ENCODE assay signal across 13 cellular contexts in the genomic region with DNA sequence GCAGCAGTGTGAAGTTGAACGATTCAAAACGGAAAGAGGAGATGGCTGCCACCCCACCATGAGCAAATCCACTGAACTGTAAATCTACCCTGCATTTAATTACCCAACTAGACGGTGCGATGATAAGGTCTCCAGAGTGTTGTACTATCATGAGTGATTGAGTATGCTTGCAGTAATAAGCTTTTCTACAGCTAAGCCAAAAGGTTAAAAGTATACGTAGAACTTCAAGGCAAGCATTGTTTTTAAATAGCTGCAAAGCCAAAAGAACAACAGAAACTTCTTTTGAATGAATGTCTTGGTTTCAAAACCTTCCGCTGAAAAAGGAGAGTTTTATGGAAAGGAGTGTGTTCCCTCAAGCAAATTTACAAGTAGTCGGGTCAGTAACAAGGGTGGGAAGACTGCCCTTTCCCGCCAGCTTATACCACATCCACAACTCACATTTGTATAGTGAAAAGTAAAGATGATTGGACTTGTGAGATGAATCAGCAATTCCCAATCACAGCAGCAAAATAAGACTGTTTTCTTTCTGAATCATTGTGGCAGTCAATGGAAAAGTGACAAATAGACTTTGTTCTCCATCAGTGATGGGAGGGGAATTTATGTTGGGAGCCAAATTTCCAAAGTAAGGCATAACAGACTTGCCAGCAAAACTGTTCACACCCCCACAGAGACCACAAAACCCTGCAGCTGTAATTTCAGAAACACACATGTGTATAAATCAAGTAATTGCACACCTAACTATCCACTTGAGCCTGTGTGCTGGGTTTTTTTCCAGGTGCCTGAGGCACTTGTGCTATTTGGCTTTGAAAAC.
A peak's percentile ranks its signal among the peaks of the same experiment; 100 is the strongest.
DNase-seq lines count a peak whose midpoint lies in the region; ATAC-seq and TF ChIP-seq lines count a peak whose summit lies in the region.
"Had no signal": no experiment of that assay in that cellular context is flagged by ENCODE, and none has a peak within 500 bp of the region (broad histone marks: within the 10 kb centered on the region; RNA-seq: fewer than 3 reads in every experiment).

No MANE protein-coding gene starts in this region.

- no peaks in the 10 kb centered on the region for H3K36me3 ChIP-seq in mesodermal cell (ENCODE audit: control insufficient read depth, insufficient read depth, low read length)
- H3K36me3 ChIP-seq: esophagus squamous epithelium had no signal

- H3K4me1 ChIP-seq in mesodermal cell (ENCODE audit: control insufficient read depth, insufficient read depth, low read length, poor library complexity, severe bottlenecking), result no peaks in the 10 kb centered on the region

- H3K9me3 Mint-ChIP-seq in activated T-helper 1 cell treated with anti-CD3 and anti-CD28 coated beads, Interleukin-12 subunit alpha, Interleukin-12 subunit beta, Interleukin-2, Interleukin-4 antibody, amounts not matched to agents 30 ng/mL and 10 ng/mL and 1 ng/mL, durations not matched to agents 14 hours and 24 hours and 36 hours, result no peaks in the 10 kb centered on the region

- WGBS in mesodermal cell (ENCODE audit: insufficient coverage in 2 of 2), 2 experiments, result no CpG with 5 or more reads among the region's 8 CpGs

- H3K4me3 ChIP-seq in coronary artery (peak overlapping the region; percentile 14), mesodermal cell (ENCODE audit: extremely low read depth, insufficient read depth, low read length, poor library complexity, severe bottlenecking) (no peak overlapping the region)
- H3K4me3 ChIP-seq: esophagus squamous epithelium had no signal

- no peaks in the 10 kb centered on the region for H3K36me3 Mint-ChIP-seq in activated T-helper 1 cell treated with anti-CD3 and anti-CD28 coated beads, Interleukin-12 subunit alpha, Interleukin-12 subunit beta, Interleukin-2, Interleukin-4 antibody, amounts not matched to agents 30 ng/mL and 10 ng/mL and 1 ng/mL, durations not matched to agents 14 hours and 24 hours and 36 hours (ENCODE audit: low read depth)
- H3K36me3 Mint-ChIP-seq: CD8-positive, alpha-beta memory T cell had no signal

- intact Hi-C loops in activated T-helper 1 cell treated with anti-CD3 and anti-CD28 coated beads, Interleukin-12 subunit alpha, Interleukin-12 subunit beta, Interleukin-2, Interleukin-4 antibody, amounts not matched to agents 30 ng/mL and 10 ng/mL and 1 ng/mL, durations not matched to agents 14 hours and 24 hours and 36 hours (cut with micrococcal nuclease), result no loop called here

- H3K4me1 Mint-ChIP-seq in activated T-helper 1 cell treated with anti-CD3 and anti-CD28 coated beads, Interleukin-12 subunit alpha, Interleukin-12 subunit beta, Interleukin-2, Interleukin-4 antibody, amounts not matched to agents 30 ng/mL and 10 ng/mL and 1 ng/mL, durations not matched to agents 14 hours and 24 hours and 36 hours (ENCODE audit: low read depth), result no peaks in the 10 kb centered on the region
- H3K4me1 Mint-ChIP-seq: CD8-positive, alpha-beta memory T cell had no signal

- no peak overlapping the region for H3K4me3 Mint-ChIP-seq in activated T-helper 1 cell treated with anti-CD3 and anti-CD28 coated beads, Interleukin-12 subunit alpha, Interleukin-12 subunit beta, Interleukin-2, Interleukin-4 antibody, amounts not matched to agents 30 ng/mL and 10 ng/mL and 1 ng/mL, durations not matched to agents 14 hours and 24 hours and 36 hours
- H3K4me3 Mint-ChIP-seq: CD8-positive, alpha-beta memory T cell had no signal

- no peaks in the 10 kb centered on the region for H3K27me3 Mint-ChIP-seq in activated T-helper 1 cell treated with anti-CD3 and anti-CD28 coated beads, Interleukin-12 subunit alpha, Interleukin-12 subunit beta, Interleukin-2, Interleukin-4 antibody, amounts not matched to agents 30 ng/mL and 10 ng/mL and 1 ng/mL, durations not matched to agents 14 hours and 24 hours and 36 hours (ENCODE audit: insufficient read depth)
- H3K27me3 Mint-ChIP-seq: CD8-positive, alpha-beta memory T cell had no signal

- no peak for TF ChIP-seq CTCF in coronary artery (IDR thresholded peaks at IDR 0.05)

- no peak overlapping the region for H3K27ac Mint-ChIP-seq in activated T-helper 1 cell treated with anti-CD3 and anti-CD28 coated beads, Interleukin-12 subunit alpha, Interleukin-12 subunit beta, Interleukin-2, Interleukin-4 antibody, amounts not matched to agents 30 ng/mL and 10 ng/mL and 1 ng/mL, durations not matched to agents 14 hours and 24 hours and 36 hours
- H3K27ac Mint-ChIP-seq: CD8-positive, alpha-beta memory T cell had no signal

- ATAC-seq in HG02588 (IDR thresholded peaks at IDR 0.05; ENCODE audit: unreplicated experiment), result no peak

- H3K27ac ChIP-seq in coronary artery (peak overlapping the region in 1 of 2 donors; percentile 46), mesodermal cell (ENCODE audit: low read depth, low read length, severe bottlenecking) (peak overlapping the region; percentile 76)
- H3K27ac ChIP-seq: KMS-11 had no signal

- DNase-seq in COLO829 (ENCODE audit: low spot score) (peak; percentile 18), NCI-H1436 treated with DMSO at 0.1 percent for 48 hours (lab: John Stamatoyannopoulos, UW) (peak; percentile 71), coronary artery (ENCODE audit: low spot score) (no peak), DMS153 treated with DMSO at 0.1 percent for 48 hours (lab: John Stamatoyannopoulos, UW; ENCODE audit: unreplicated experiment) (no peak), NCI-H510A treated with DMSO at 0.1 percent for 48 hours (lab: John Stamatoyannopoulos, UW) (no peak)
- DNase-seq in activated T-helper 1 cell treated with anti-CD3 and anti-CD28 coated beads, Interleukin-12 subunit alpha, Interleukin-12 subunit beta, Interleukin-2, Interleukin-4 antibody, amounts not matched to agents 30 ng/mL and 10 ng/mL and 1 ng/mL, durations not matched to agents 14 hours and 24 hours and 36 hours (ENCODE audit: low spot score), result no peak
- DNase-seq: activated effector memory CD4-positive, alpha-beta T cell treated with Interleukin-2 at 50 U/mL for 16 hours; CD8-positive, alpha-beta memory T cell; esophagus squamous epithelium; T-helper 1 cell had no signal

- no peaks in the 10 kb centered on the region for H3K9me3 ChIP-seq in mesodermal cell (ENCODE audit: control insufficient read depth, low read length)
- H3K9me3 ChIP-seq: esophagus squamous epithelium had no signal

Comparison
In these comparisons a context has a peak if more than half of its experiments do, and no peak if none do; other contexts are left out.
1. DNase-seq: peak in COLO829 (single experiment) and NCI-H1436 treated with DMSO at 0.1 percent for 48 hours (single experiment); none in coronary artery (single experiment), DMS153 treated with DMSO at 0.1 percent for 48 hours (single experiment), activated T-helper 1 cell treated with anti-CD3 and anti-CD28 coated beads, Interleukin-12 subunit alpha, Interleukin-12 subunit beta, Interleukin-2, Interleukin-4 antibody, amounts not matched to agents 30 ng/mL and 10 ng/mL and 1 ng/mL, durations not matched to agents 14 hours and 24 hours and 36 hours (single experiment) and NCI-H510A treated with DMSO at 0.1 percent for 48 hours (single experiment).